Comparison of ENCODE assay signal across 30 cellular contexts in genomic region chr20:23072892-23073586, GRCh38. TPM values are rescaled to one million over a fixed set of nuclear protein-coding genes. Genes with fewer than 3 reads are reported as not detected.
"Had no signal": no experiment of that assay in that cellular context is flagged by ENCODE, and none has a peak within 500 bp of the region (broad histone marks: within the 10 kb centered on the region; RNA-seq: fewer than 3 reads in every experiment).

No MANE protein-coding gene starts in this region.

- H3K4me3 ChIP-seq: body of pancreas, esophagus muscularis mucosa had no signal

- DNase-seq: activated B cell treated with CpG ODN at 0.5 μM for 24 hours; activated CD4-positive, alpha-beta T cell treated with anti-CD3 and anti-CD28 coated beads for 48 hours; activated CD4-positive, alpha-beta T cell treated with anti-CD3 and anti-CD28 coated beads, Interleukin-2, amount 50 U/mL, for 1 hour; activated CD4-positive, alpha-beta T cell treated with anti-CD3 and anti-CD28 coated beads, Interleukin-2, amount 50 U/mL, for 48 hours; activated CD8-positive, alpha-beta memory T cell treated with anti-CD3 and anti-CD28 coated beads for 24 hours; activated CD8-positive, alpha-beta T cell treated with anti-CD3 and anti-CD28 coated beads for 36 hours; activated effector memory CD4-positive, alpha-beta T cell treated with Interleukin-2 at 50 U/mL for 16 hours; activated gamma-delta T cell treated with Interleukin-2 at 50 U/mL for 16 hours; activated naive CD4-positive, alpha-beta T cell treated with anti-CD3 and anti-CD28 coated beads, Interleukin-2, amount 50 U/mL, for 16 hours; activated naive CD4-positive, alpha-beta T cell treated with Interleukin-2 at 50 U/mL for 16 hours; activated T-cell treated with anti-CD3 and anti-CD28 coated beads, Interleukin-2, amount 50 U/mL, for 4 hours; amniotic stem cell; anterior cingulate cortex; body of pancreas; caudate nucleus; cortex of kidney; effector CD8-positive, alpha-beta T cell; head of caudate nucleus; T-helper 1 cell; T-helper 17 cell; T1000; WERI-Rb-1 had no signal

- ATAC-seq: activated CD4-positive, CD25-positive, alpha-beta regulatory T cell treated with anti-CD3 and anti-CD28 coated beads, Interleukin-2, amount 50 U/mL, for 24 hours; activated CD8-positive, alpha-beta T cell treated with anti-CD3 and anti-CD28 coated beads for 36 hours; activated T-cell treated with anti-CD3 and anti-CD28 coated beads, Interleukin-2, amount 50 U/mL, for 4 hours; activated T-helper 17 cell treated with anti-CD3 and anti-CD28 coated beads, Interleukin-2, amount 50 U/mL, for 72 hours; body of pancreas; T-helper 17 cell had no signal

RNA-seq across cellular contexts. Expression of gene CD93, which starts 13.1 kb away (rescaled TPM):
- total RNA-seq: activated B cell treated with CpG ODN at 0.5 μM for 24 hours had no signal

RNA-seq across cellular contexts. Expression of gene THBD, which starts 23.6 kb away (rescaled TPM):
- total RNA-seq: activated B cell treated with CpG ODN at 0.5 μM for 24 hours; activated CD8-positive, alpha-beta T cell treated with anti-CD3 and anti-CD28 coated beads for 36 hours had no signal

RNA-seq across cellular contexts. Expression of gene SSTR4, which starts 37.9 kb away (rescaled TPM):
- total RNA-seq: activated B cell treated with CpG ODN at 0.5 μM for 24 hours; activated CD8-positive, alpha-beta T cell treated with anti-CD3 and anti-CD28 coated beads for 36 hours; activated T-cell treated with anti-CD3 and anti-CD28 coated beads, Interleukin-2, amount 50 U/mL, for 4 hours; activated T-helper 17 cell treated with anti-CD3 and anti-CD28 coated beads, Interleukin-2, amount 50 U/mL, for 72 hours; astrocyte; body of pancreas; chondrocyte; dermis microvascular lymphatic vessel endothelial cell; epithelial cell of proximal tubule; esophagus muscularis mucosa; fibroblast of villous mesenchyme; T-helper 17 cell had no signal
